Comparison of ENCODE assay signal across 15 cellular contexts in the genomic region with DNA sequence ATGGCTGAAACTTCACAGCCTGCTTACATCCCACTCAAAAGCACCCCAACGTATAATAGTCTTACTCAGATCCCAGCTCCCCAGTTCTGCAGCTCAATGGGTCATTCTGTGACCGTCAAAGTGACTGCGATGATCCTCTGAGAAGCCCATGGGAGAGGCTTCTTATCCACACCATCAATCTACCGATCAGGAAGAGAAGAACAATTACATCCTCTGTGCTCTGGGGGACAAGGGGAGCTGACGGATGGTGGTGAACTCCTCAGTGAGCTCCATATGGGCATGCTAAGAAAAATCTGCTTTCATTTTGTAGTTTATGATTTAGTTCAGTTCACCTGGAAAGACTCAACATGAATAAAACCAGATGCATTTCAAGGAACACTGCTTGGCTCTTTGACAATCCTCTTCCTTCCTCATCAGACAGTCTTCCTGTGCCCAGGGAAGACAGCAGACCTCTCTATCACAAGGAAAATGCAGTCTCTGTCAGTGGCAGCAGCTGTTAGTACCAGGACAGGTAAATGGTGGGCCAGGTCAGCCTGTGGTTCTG.
DNase-seq lines count a peak whose midpoint lies in the region; ATAC-seq and TF ChIP-seq lines count a peak whose summit lies in the region.
"Had no signal": no experiment of that assay in that cellular context is flagged by ENCODE, and none has a peak within 500 bp of the region (broad histone marks: within the 10 kb centered on the region; RNA-seq: fewer than 3 reads in every experiment).

No MANE protein-coding gene starts in this region.

- no peak for TF ChIP-seq CTCF in activated CD8-positive, alpha-beta T cell treated with anti-CD3 and anti-CD28 coated beads for 36 hours (IDR thresholded peaks at IDR 0.05)
- TF ChIP-seq CTCF in OCI-LY3 (IDR thresholded peaks at IDR 0.05; ENCODE audit: low read depth, low read length) (no peak), endothelial cell (IDR thresholded peaks at IDR 0.05; ENCODE audit: unreplicated experiment) (no peak)

- peak overlapping the region; percentile 8 for H3K27ac Mint-ChIP-seq in activated CD8-positive, alpha-beta T cell treated with anti-CD3 and anti-CD28 coated beads, Interleukin-2, amount 10 ng/mL, durations not matched to agents 7 days and 5 days
- H3K27ac Mint-ChIP-seq in activated CD8-positive, alpha-beta T cell treated with anti-CD3 and anti-CD28 coated beads for 36 hours = no peak overlapping the region
- peak overlapping the region; percentile 37 for H3K27ac Mint-ChIP-seq in endothelial cell (ENCODE audit: unreplicated experiment)

- H3K79me2 ChIP-seq in OCI-LY3 (ENCODE audit: low read length) = peaks cover 100% of the 10 kb centered on the region

- H3K27me3 Mint-ChIP-seq in activated CD8-positive, alpha-beta T cell treated with anti-CD3 and anti-CD28 coated beads, Interleukin-2, amount 10 ng/mL, durations not matched to agents 7 days and 5 days (ENCODE audit: low read depth) = no peaks in the 10 kb centered on the region
- no peaks in the 10 kb centered on the region for H3K27me3 Mint-ChIP-seq in activated CD8-positive, alpha-beta T cell treated with anti-CD3 and anti-CD28 coated beads for 36 hours
- H3K27me3 Mint-ChIP-seq in endothelial cell (ENCODE audit: unreplicated experiment) = peaks cover 12% of the 10 kb centered on the region

- DNase-seq in activated CD8-positive, alpha-beta T cell treated with anti-CD3 and anti-CD28 coated beads, Interleukin-2, amount 10 ng/mL, durations not matched to agents 7 days and 5 days = no peak
- DNase-seq in activated CD8-positive, alpha-beta T cell treated with anti-CD3 and anti-CD28 coated beads for 36 hours = no peak
- DNase-seq in endothelial cell (ENCODE audit: low spot score) (no peak), DMS53 treated with DMSO at 0.1 percent for 48 hours (lab: John Stamatoyannopoulos, UW; ENCODE audit: unreplicated experiment) (no peak)
- DNase-seq: colonic mucosa, GDM1, midbrain, NCI-H226 had no signal

- CTCF ChIA-PET in activated CD8-positive, alpha-beta T cell treated with anti-CD3 and anti-CD28 coated beads, Interleukin-2, amount 10 ng/mL, durations not matched to agents 7 days and 5 days (lab: Charles Lee) = interaction anchor here (0.7 to 10.8 kb wide), 3 partner anchors 11 to 181 kb away, joined by 3 to 108 read pairs (median 15); no protein-coding TSS in a partner anchor
- CTCF ChIA-PET in activated CD8-positive, alpha-beta T cell treated with anti-CD3 and anti-CD28 coated beads for 36 hours (lab: Charles Lee) = interaction anchor here (1.2 to 3.5 kb wide), 4 partner anchors 10 to 197 kb away, joined by 4 to 20 read pairs (median 10); no protein-coding TSS in a partner anchor

- no peak for ATAC-seq in activated CD8-positive, alpha-beta T cell treated with anti-CD3 and anti-CD28 coated beads, Interleukin-2, amount 10 ng/mL, durations not matched to agents 7 days and 5 days
- ATAC-seq in activated CD8-positive, alpha-beta T cell treated with anti-CD3 and anti-CD28 coated beads for 36 hours = no peak
- ATAC-seq in HG03460 (IDR thresholded peaks at IDR 0.05; ENCODE audit: unreplicated experiment) (no peak), GM19035 (IDR thresholded peaks at IDR 0.05; ENCODE audit: unreplicated experiment) (no peak)
- ATAC-seq: esophagus mucosa, K562 had no signal

- peaks cover 67% of the 10 kb centered on the region for H4K20me1 ChIP-seq in OCI-LY3 (ENCODE audit: insufficient read depth, low read length)

- H3K9me3 Mint-ChIP-seq in activated CD8-positive, alpha-beta T cell treated with anti-CD3 and anti-CD28 coated beads, Interleukin-2, amount 10 ng/mL, durations not matched to agents 7 days and 5 days (ENCODE audit: insufficient read depth) = no peaks in the 10 kb centered on the region
- peaks cover 5% of the 10 kb centered on the region for H3K9me3 Mint-ChIP-seq in activated CD8-positive, alpha-beta T cell treated with anti-CD3 and anti-CD28 coated beads for 36 hours
- no peaks in the 10 kb centered on the region for H3K9me3 Mint-ChIP-seq in endothelial cell (ENCODE audit: unreplicated experiment)

- H3K27me3 ChIP-seq in OCI-LY3 (ENCODE audit: low read depth, low read length) = no peaks in the 10 kb centered on the region
- H3K27me3 ChIP-seq in stomach smooth muscle (ENCODE audit: control insufficient read depth in 1 of 2, insufficient read depth in 2 of 2, low read length in 2 of 2) = no peaks in the 10 kb centered on the region
- H3K27me3 ChIP-seq: colonic mucosa had no signal

- POLR2A ChIA-PET in activated CD8-positive, alpha-beta T cell treated with anti-CD3 and anti-CD28 coated beads, Interleukin-2, amount 10 ng/mL, durations not matched to agents 7 days and 5 days (lab: Charles Lee) = interaction anchor here (1.3 to 1.8 kb wide), 3 partner anchors 10 to 176 kb away, joined by 3 to 5 read pairs (median 4); partner anchors contain the start of gene BCL2
- POLR2A ChIA-PET in activated CD8-positive, alpha-beta T cell treated with anti-CD3 and anti-CD28 coated beads for 36 hours (lab: Charles Lee) = interaction anchor here (1.1 to 9.6 kb wide), 4 partner anchors 10 to 177 kb away, joined by 3 to 59 read pairs (median 7); partner anchors contain the start of gene BCL2

- no peak overlapping the region for H2AFZ ChIP-seq in OCI-LY3 (ENCODE audit: low read depth, low read length)

- H3K4me2 ChIP-seq in OCI-LY3 (ENCODE audit: low read length) = peak overlapping the region; percentile 79
- H3K4me2 ChIP-seq: smooth muscle cell had no signal

- H3K4me3 Mint-ChIP-seq in activated CD8-positive, alpha-beta T cell treated with anti-CD3 and anti-CD28 coated beads, Interleukin-2, amount 10 ng/mL, durations not matched to agents 7 days and 5 days = no peak overlapping the region
- H3K4me3 Mint-ChIP-seq in activated CD8-positive, alpha-beta T cell treated with anti-CD3 and anti-CD28 coated beads for 36 hours = no peak overlapping the region
- no peak overlapping the region for H3K4me3 Mint-ChIP-seq in endothelial cell (ENCODE audit: unreplicated experiment)

- peaks cover 72% of the 10 kb centered on the region for H3K36me3 Mint-ChIP-seq in activated CD8-positive, alpha-beta T cell treated with anti-CD3 and anti-CD28 coated beads, Interleukin-2, amount 10 ng/mL, durations not matched to agents 7 days and 5 days (ENCODE audit: low read depth)
- H3K36me3 Mint-ChIP-seq in activated CD8-positive, alpha-beta T cell treated with anti-CD3 and anti-CD28 coated beads for 36 hours (ENCODE audit: low read depth) = peaks cover 51% of the 10 kb centered on the region
- peaks cover 7% of the 10 kb centered on the region for H3K36me3 Mint-ChIP-seq in endothelial cell (ENCODE audit: low read depth, unreplicated experiment)

- H3K4me1 Mint-ChIP-seq in activated CD8-positive, alpha-beta T cell treated with anti-CD3 and anti-CD28 coated beads, Interleukin-2, amount 10 ng/mL, durations not matched to agents 7 days and 5 days (ENCODE audit: low read depth) = peaks cover 60% of the 10 kb centered on the region
- peaks cover 57% of the 10 kb centered on the region for H3K4me1 Mint-ChIP-seq in activated CD8-positive, alpha-beta T cell treated with anti-CD3 and anti-CD28 coated beads for 36 hours (ENCODE audit: low read depth)
- H3K4me1 Mint-ChIP-seq in endothelial cell (ENCODE audit: unreplicated experiment) = peaks cover 55% of the 10 kb centered on the region

- H3K36me3 ChIP-seq in OCI-LY3 (replicated peaks; ENCODE audit: low read depth, low read length) (peaks cover 40% of the 10 kb centered on the region), stomach smooth muscle (ENCODE audit: control insufficient read depth in 2 of 2, insufficient read depth in 2 of 2, low read length in 2 of 2) (no peaks in the 10 kb centered on the region)
- H3K36me3 ChIP-seq: colonic mucosa had no signal

- H3K4me3 ChIP-seq in OCI-LY3 (ENCODE audit: low read length) (peak overlapping the region; percentile 53), stomach smooth muscle (ENCODE audit: low read length in 2 of 2) (peak overlapping the region; percentile 5 to 47)
- H3K4me3 ChIP-seq: colonic mucosa, K562, smooth muscle cell had no signal

- H3K27ac ChIP-seq in OCI-LY3 (ENCODE audit: low read length) (peak overlapping the region; percentile 70), stomach smooth muscle (ENCODE audit: low read length) (peak overlapping the region; percentile 55)
- H3K27ac ChIP-seq: colonic mucosa had no signal

- intact Hi-C loops in activated CD8-positive, alpha-beta T cell treated with anti-CD3 and anti-CD28 coated beads for 36 hours (cut with micrococcal nuclease) = no loop called here

- peaks cover 100% of the 10 kb centered on the region for H3K4me1 ChIP-seq in OCI-LY3 (ENCODE audit: low read length)
- H3K4me1 ChIP-seq in stomach smooth muscle (ENCODE audit: control insufficient read depth, insufficient read depth, low read length) = peaks cover 39% of the 10 kb centered on the region
- H3K4me1 ChIP-seq: colonic mucosa had no signal

- H3K9me3 ChIP-seq in OCI-LY3 (ENCODE audit: insufficient read depth, low read length) = peaks cover 9% of the 10 kb centered on the region
- no peaks in the 10 kb centered on the region for H3K9me3 ChIP-seq in stomach smooth muscle (ENCODE audit: control insufficient read depth in 2 of 2, low read length in 2 of 2)
- H3K9me3 ChIP-seq: colonic mucosa had no signal

- H3K9ac ChIP-seq in OCI-LY3 (ENCODE audit: low read length) (peak overlapping the region; percentile 55), stomach smooth muscle (ENCODE audit: low read length in 2 of 2) (no peak overlapping the region)
